ENCODE assay signal across 8 cellular contexts in genomic region chr16:57801856-57802634, GRCh38. TPM values are rescaled to one million over a fixed set of nuclear protein-coding genes. Genes with fewer than 3 reads are reported as not detected.
DNase-seq lines count a peak whose midpoint lies in the region; ATAC-seq and TF ChIP-seq lines count a peak whose summit lies in the region.

TSS of gene KIFC3 (minus strand) at chr16:57802491. CDS start at chr16:57798243, 4,248 bp downstream.

- peak within 1 kb of the TSS; percentile 19; the same call in 1 of the 2 replicates for H3K4me3 ChIP-seq in GM08714 (ENCODE audit: low read length)
- peak within 1 kb of the TSS; percentile 81 for H3K4me3 ChIP-seq in NB4 (ENCODE audit: low read depth, low read length)
- peak within 1 kb of the TSS; percentile 81 for H3K4me3 ChIP-seq in choroid plexus epithelial cell (ENCODE audit: low read depth, low read length)
- H3K4me3 ChIP-seq in kidney epithelial cell (ENCODE audit: low read depth, low read length), result peak within 1 kb of the TSS; percentile 61

- H3K36me3 ChIP-seq in kidney epithelial cell (ENCODE audit: control insufficient read depth, insufficient read depth, low read length), result no peaks in the 10 kb centered on the region

- H3K27me3 ChIP-seq in kidney epithelial cell (ENCODE audit: control insufficient read depth, insufficient read depth, low read length), result no peaks in the 10 kb centered on the region

- TF ChIP-seq CTCF in NB4 (IDR thresholded peaks at IDR 0.05; ENCODE audit: low read depth, low read length) (no peak), choroid plexus epithelial cell (conservative IDR thresholded peaks at IDR 0.05; ENCODE audit: low read depth, low read length) (no peak), kidney epithelial cell (IDR thresholded peaks at IDR 0.05; ENCODE audit: insufficient read depth, low read length, poor library complexity, severe bottlenecking) (no peak)

- DNase-seq in NB4 (ENCODE audit: low read depth) (peak; percentile 92), choroid plexus epithelial cell (ENCODE audit: low read depth) (peak; percentile 85), kidney epithelial cell (ENCODE audit: low read depth) (no peak)
- DNase-seq in activated CD4-positive, alpha-beta T cell treated with anti-CD3 and anti-CD28 coated beads for 48 hours, result peak; percentile 76
- peak; percentile 63 for DNase-seq in stimulated activated CD4-positive, alpha-beta T cell treated with anti-CD3 and anti-CD28 coated beads, Interleukin-12 subunit alpha, Interleukin-12 subunit beta, amount 100 ng/mL, for 4 hours

- ATAC-seq in GM21423 (IDR thresholded peaks at IDR 0.05; ENCODE audit: unreplicated experiment), result no peak
- ATAC-seq in HG03196 (IDR thresholded peaks at IDR 0.05; ENCODE audit: unreplicated experiment), result no peak

- TF ChIP-seq POLR2A in NB4 (IDR thresholded peaks at IDR 0.05; ENCODE audit: extremely low read depth, insufficient read length), result peak; percentile 34

RNA-seq across cellular contexts. Expression of gene KIFC3, which starts in this region (rescaled TPM):
- 84.9 and 94.7 TPM in 2 replicates for total RNA-seq in kidney epithelial cell

Comparison
In these comparisons a context has a peak if more than half of its experiments do, and no peak if none do; other contexts are left out.
1. H3K4me3 ChIP-seq: peak in every context shown above with its lines; median percentile 81 in NB4; 81 in choroid plexus epithelial cell; 61 in kidney epithelial cell; 19 in GM08714.